In the genomic region with DNA sequence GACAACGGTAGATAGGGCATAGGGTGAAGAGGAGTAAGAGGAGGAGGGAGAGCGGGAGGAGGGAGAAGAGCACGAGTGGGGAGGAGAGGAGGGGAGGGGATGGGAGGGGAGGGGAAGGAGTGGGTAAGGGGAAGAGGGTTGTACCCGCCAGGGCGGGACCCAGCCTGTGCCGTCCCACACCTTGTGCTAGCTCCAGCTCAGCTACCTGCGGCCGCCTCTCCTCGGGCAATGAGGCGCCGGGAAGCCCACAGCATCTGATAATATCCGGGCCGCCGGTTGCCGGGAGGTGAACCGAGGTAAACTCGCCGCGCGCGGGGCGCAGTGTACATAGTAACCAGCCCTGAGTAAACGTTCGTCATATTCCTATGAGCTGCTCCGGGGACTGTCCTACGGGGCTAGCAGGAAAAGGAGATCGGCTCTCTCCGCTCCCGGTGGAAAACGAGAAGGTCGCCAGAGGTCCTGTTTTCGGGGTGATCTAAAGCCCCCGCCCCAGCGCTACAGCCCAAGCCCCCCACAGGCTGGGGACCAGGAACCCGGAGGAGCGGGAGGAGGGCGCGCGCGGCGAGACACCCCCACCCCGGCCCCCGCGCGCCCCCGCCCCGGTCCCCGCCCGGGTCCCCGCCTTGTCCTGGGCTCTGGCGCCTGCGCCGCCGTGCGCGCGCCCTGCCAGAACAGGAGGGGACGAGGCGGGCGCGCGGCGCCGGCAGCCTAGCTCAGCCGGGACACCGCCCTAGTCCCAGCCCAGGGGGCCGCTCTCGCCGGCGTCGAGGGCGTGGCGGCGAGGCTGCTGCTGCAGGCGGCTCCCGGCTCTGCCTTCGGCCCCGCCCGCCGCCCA, we compare ENCODE assay signal across 1 cellular context.
TF ChIP-seq lines count a peak whose summit lies in the region.

Gene RCAN3, plus strand, starts transcription at position 669 of the 835 bp plus-strand sequence. CDS start 11,537 bp downstream, outside the sequence.

TF ChIP-seq in K562, 482 proteins besides CTCF, POLR2A, EP300 and RAD21 (continued from another document):
- TF ChIP-seq, protein P1, sequence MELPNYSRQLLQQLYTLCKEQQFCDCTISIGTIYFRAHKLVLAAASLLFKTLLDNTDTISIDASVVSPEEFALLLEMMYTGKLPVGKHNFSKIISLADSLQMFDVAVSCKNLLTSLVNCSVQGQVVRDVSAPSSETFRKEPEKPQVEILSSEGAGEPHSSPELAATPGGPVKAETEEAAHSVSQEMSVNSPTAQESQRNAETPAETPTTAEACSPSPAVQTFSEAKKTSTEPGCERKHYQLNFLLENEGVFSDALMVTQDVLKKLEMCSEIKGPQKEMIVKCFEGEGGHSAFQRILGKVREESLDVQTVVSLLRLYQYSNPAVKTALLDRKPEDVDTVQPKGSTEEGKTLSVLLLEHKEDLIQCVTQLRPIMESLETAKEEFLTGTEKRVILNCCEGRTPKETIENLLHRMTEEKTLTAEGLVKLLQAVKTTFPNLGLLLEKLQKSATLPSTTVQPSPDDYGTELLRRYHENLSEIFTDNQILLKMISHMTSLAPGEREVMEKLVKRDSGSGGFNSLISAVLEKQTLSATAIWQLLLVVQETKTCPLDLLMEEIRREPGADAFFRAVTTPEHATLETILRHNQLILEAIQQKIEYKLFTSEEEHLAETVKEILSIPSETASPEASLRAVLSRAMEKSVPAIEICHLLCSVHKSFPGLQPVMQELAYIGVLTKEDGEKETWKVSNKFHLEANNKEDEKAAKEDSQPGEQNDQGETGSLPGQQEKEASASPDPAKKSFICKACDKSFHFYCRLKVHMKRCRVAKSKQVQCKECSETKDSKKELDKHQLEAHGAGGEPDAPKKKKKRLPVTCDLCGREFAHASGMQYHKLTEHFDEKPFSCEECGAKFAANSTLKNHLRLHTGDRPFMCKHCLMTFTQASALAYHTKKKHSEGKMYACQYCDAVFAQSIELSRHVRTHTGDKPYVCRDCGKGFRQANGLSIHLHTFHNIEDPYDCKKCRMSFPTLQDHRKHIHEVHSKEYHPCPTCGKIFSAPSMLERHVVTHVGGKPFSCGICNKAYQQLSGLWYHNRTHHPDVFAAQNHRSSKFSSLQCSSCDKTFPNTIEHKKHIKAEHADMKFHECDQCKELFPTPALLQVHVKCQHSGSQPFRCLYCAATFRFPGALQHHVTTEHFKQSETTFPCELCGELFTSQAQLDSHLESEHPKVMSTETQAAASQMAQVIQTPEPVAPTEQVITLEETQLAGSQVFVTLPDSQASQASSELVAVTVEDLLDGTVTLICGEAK (IDR thresholded peaks at IDR 0.05): no peak
- TF ChIP-seq, protein P1 (CRISPR knock-in tag; IDR thresholded peaks at IDR 0.05): no peak
- TF ChIP-seq PTBP1 (IDR thresholded peaks at IDR 0.05; ENCODE audit: low read depth, low read length): no peak
- TF ChIP-seq MTA1 (IDR thresholded peaks at IDR 0.05; ENCODE audit: borderline replicate concordance): peak; percentile 63; the same call in 1 of the 2 replicates
- TF ChIP-seq NONO (IDR thresholded peaks at IDR 0.05; ENCODE audit: low read depth in 2 of 2, low read length in 1 of 2): no peak
- peak; percentile 15 for TF ChIP-seq KDM5B (IDR thresholded peaks at IDR 0.05; ENCODE audit: insufficient replicate concordance, low read depth, low read length)
- TF ChIP-seq SRF (CRISPR knock-in tag; IDR thresholded peaks at IDR 0.05): no peak
- no peak for TF ChIP-seq E4F1 (CRISPR knock-in tag; IDR thresholded peaks at IDR 0.05; ENCODE audit: borderline replicate concordance)
- TF ChIP-seq ETV1 (tag; conservative IDR thresholded peaks at IDR 0.05; ENCODE audit: low read depth): no peak
- no peak for TF ChIP-seq ZNF184 (CRISPR knock-in tag; IDR thresholded peaks at IDR 0.05)
- TF ChIP-seq ZBTB1 (CRISPR knock-in tag; IDR thresholded peaks at IDR 0.05; ENCODE audit: borderline replicate concordance, low read depth): no peak
- no peak for TF ChIP-seq PHTF2 (CRISPR knock-in tag; IDR thresholded peaks at IDR 0.05)
- no peak for TF ChIP-seq ZNF518B (CRISPR knock-in tag; IDR thresholded peaks at IDR 0.05)
- TF ChIP-seq FOXJ3 (CRISPR knock-in tag; IDR thresholded peaks at IDR 0.05): peak; percentile 62
- TF ChIP-seq MXI1 (IDR thresholded peaks at IDR 0.05; ENCODE audit: low read depth, low read length): no peak
- no peak for TF ChIP-seq ZFP36 (IDR thresholded peaks at IDR 0.05; ENCODE audit: low read depth, low read length, partially characterized antibody)
- peak; percentile 63 for TF ChIP-seq RFX1 (IDR thresholded peaks at IDR 0.05)
- TF ChIP-seq, protein P2, sequence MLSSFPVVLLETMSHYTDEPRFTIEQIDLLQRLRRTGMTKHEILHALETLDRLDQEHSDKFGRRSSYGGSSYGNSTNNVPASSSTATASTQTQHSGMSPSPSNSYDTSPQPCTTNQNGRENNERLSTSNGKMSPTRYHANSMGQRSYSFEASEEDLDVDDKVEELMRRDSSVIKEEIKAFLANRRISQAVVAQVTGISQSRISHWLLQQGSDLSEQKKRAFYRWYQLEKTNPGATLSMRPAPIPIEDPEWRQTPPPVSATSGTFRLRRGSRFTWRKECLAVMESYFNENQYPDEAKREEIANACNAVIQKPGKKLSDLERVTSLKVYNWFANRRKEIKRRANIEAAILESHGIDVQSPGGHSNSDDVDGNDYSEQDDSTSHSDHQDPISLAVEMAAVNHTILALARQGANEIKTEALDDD (IDR thresholded peaks at IDR 0.05): 0 out of 2 replicates have a peak, but pooled peaks have one; percentile 25
- no peak for TF ChIP-seq BMI1 (IDR thresholded peaks at IDR 0.05; ENCODE audit: low read length)
- no peak for TF ChIP-seq ZC3H4 (CRISPR knock-in tag; IDR thresholded peaks at IDR 0.05; ENCODE audit: borderline replicate concordance)
- TF ChIP-seq ZNF707 (CRISPR knock-in tag; conservative IDR thresholded peaks at IDR 0.05): no peak
- peak; percentile 26 to 71 for TF ChIP-seq E2F6 (IDR thresholded peaks at IDR 0.05; ENCODE audit: borderline replicate concordance in 1 of 2, extremely low read depth in 1 of 2, insufficient read depth in 1 of 2, insufficient read length in 1 of 2, low read depth in 1 of 2, low read length in 1 of 2, poor library complexity in 1 of 2, severe bottlenecking in 1 of 2)
- no peak for TF ChIP-seq HMG20A (CRISPR knock-in tag; conservative IDR thresholded peaks at IDR 0.05)
- no peak for TF ChIP-seq KHSRP (IDR thresholded peaks at IDR 0.05)
- no peak for TF ChIP-seq MAFF (IDR thresholded peaks at IDR 0.05; ENCODE audit: low read length)
- TF ChIP-seq SRSF1 (IDR thresholded peaks at IDR 0.05; ENCODE audit: low read depth, low read length): 0 out of 2 replicates have a peak, but pooled peaks have one; percentile 38
- no peak for TF ChIP-seq ESRRB (CRISPR knock-in tag; IDR thresholded peaks at IDR 0.05; ENCODE audit: borderline replicate concordance)
- no peak for TF ChIP-seq SMAD1 (IDR thresholded peaks at IDR 0.05; ENCODE audit: low read depth, low read length, partially characterized antibody)
- TF ChIP-seq SRSF7 (optimal IDR thresholded peaks at IDR 0.05; ENCODE audit: low read depth, low read length): no peak
- no peak for TF ChIP-seq ATF4 (CRISPR knock-in tag; IDR thresholded peaks at IDR 0.05)
- no peak for TF ChIP-seq ZNF644 (tag; IDR thresholded peaks at IDR 0.05; ENCODE audit: low read depth)
- TF ChIP-seq ZNF583 (CRISPR knock-in tag; IDR thresholded peaks at IDR 0.05): no peak
- peak in 1 of 2 experiments; percentile 38; a peak in 1 of 4 replicates for TF ChIP-seq UBTF (IDR thresholded peaks at IDR 0.05; ENCODE audit: borderline replicate concordance in 1 of 2, low read depth in 2 of 2, low read length in 2 of 2)
- TF ChIP-seq EWSR1 (IDR thresholded peaks at IDR 0.05; ENCODE audit: borderline replicate concordance, low read depth, partially characterized antibody): no peak
- TF ChIP-seq POLR2G (IDR thresholded peaks at IDR 0.05; ENCODE audit: low read depth, low read length): peak; percentile 62
- TF ChIP-seq ZBTB17 (CRISPR knock-in tag; IDR thresholded peaks at IDR 0.05): no peak
